11 cellular contexts compared by ENCODE assay signal in the genomic region with DNA sequence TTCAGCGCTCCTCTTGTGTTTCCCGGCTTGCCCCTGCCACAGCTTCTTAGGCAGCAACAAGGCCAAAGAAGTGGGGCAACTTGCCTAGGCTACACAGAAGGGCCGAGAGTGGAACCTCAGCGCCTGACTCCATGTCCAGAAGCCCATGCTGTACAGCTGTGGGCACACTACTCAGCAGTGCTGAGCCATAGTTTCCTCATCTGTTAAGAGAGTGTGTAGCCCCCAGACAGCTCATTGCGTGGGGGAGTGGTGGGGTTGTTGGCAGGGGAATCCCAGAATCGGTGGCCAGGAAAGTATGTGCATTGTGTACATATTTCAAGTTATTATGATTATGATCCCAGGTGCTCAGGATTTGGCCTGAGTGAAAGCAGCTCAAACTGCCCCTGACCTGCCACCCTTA.
"Had no signal": no experiment of that assay in that cellular context is flagged by ENCODE, and none has a peak within 500 bp of the region (broad histone marks: within the 10 kb centered on the region; RNA-seq: fewer than 3 reads in every experiment).

No MANE protein-coding gene starts in this region.

- DNase-seq: dorsolateral prefrontal cortex; effector CD4-positive, alpha-beta T cell; left ventricle myocardium superior; lower lobe of right lung; naive thymus-derived CD8-positive, alpha-beta T cell; nephron progenitor cell; stimulated activated CD4-positive, alpha-beta T cell treated with anti-CD3 and anti-CD28 coated beads, Interleukin-15, amount 100 ng/mL, for 24 hours; stimulated activated CD4-positive, alpha-beta T cell treated with anti-CD3 and anti-CD28 coated beads, Interleukin-2, amount 100 ng/mL, for 48 hours; stimulated activated naive CD4-positive, alpha-beta T cell; upper lobe of left lung had no signal

- H3K4me3 Mint-ChIP-seq: naive thymus-derived CD8-positive, alpha-beta T cell; nephron progenitor cell had no signal

- H3K27ac Mint-ChIP-seq: naive thymus-derived CD8-positive, alpha-beta T cell; nephron progenitor cell had no signal

- ATAC-seq: left ventricle myocardium superior; naive thymus-derived CD8-positive, alpha-beta T cell; right cardiac atrium had no signal
